In genomic region chr19:5090465-5090779, GRCh38 we compare ENCODE assay signal across 1 cellular context.
TF ChIP-seq lines count a peak whose summit lies in the region.

No MANE protein-coding gene starts in this region.

TF ChIP-seq in H1, 55 proteins besides CTCF, POLR2A, EP300 and RAD21:
- no peak for TF ChIP-seq MAFK (IDR thresholded peaks at IDR 0.05; ENCODE audit: low read depth, low read length)
- TF ChIP-seq FOSL1 (IDR thresholded peaks at IDR 0.05; ENCODE audit: insufficient read depth, low read depth, low read length) = no peak
- TF ChIP-seq CHD1 (IDR thresholded peaks at IDR 0.05; ENCODE audit: low read depth, low read length) = no peak
- TF ChIP-seq HDAC2 (IDR thresholded peaks at IDR 0.05; ENCODE audit: borderline replicate concordance in 1 of 2, low read depth in 2 of 2, low read length in 2 of 2) = no peak
- TF ChIP-seq EGR1 (IDR thresholded peaks at IDR 0.05; ENCODE audit: borderline replicate concordance, low read depth, low read length) = no peak
- TF ChIP-seq CBX8 (IDR thresholded peaks at IDR 0.05; ENCODE audit: borderline replicate concordance, low read depth, low read length) = no peak
- no peak for TF ChIP-seq CEBPB (IDR thresholded peaks at IDR 0.05; ENCODE audit: low read depth, low read length)
- TF ChIP-seq BRCA1 (IDR thresholded peaks at IDR 0.05; ENCODE audit: low read depth, low read length) = no peak
- no peak for TF ChIP-seq KDM5A (IDR thresholded peaks at IDR 0.05; ENCODE audit: low read length)
- TF ChIP-seq CHD7 (IDR thresholded peaks at IDR 0.05; ENCODE audit: insufficient replicate concordance, low read length) = no peak
- TF ChIP-seq SRF (IDR thresholded peaks at IDR 0.05; ENCODE audit: low read depth, low read length) = no peak
